Comparison of ENCODE assay signal across 10 cellular contexts in the genomic region with DNA sequence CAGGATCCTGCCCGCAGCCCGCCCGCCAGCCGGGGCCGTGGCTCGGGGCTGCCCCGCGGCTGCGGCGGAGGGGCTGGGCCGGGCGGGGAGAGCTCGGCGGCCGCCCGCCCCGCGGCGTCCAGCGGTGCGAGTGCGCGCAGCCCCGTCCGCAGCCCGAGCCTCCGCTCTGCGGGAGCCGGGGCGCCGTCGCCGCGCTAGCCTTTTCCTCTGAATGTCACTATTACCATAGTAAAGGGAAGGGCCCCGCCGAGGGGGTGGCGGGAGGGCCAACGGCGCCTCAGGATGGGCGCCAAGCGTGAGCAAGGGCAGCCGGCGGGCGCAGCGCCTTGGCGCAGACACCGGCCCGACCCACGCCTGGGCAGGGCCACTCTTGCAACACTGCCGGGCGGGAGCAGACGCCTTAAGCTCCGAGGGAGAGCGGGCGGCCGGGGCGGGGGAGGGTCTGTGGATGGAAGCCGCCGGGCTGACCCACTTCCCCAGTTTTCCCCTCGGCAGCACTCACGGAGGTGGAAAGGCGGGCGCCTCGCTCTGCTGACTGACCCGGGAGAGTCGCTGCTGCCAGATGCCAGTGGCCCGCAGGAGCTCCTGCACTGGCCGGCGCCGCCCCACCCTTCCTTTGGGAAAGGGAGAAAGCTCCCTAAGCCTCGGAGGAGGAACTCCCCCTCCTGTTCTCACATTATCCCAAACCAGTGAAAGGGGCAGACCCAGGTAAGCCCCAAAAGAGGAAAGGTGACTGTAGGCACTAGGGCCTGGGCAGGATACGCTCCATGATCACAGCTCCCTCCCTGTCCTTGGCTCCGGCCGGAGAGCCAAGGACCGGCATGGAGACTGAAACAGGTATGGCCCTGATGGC.
DNase-seq lines count a peak whose midpoint lies in the region; ATAC-seq and TF ChIP-seq lines count a peak whose summit lies in the region.
"Had no signal": no experiment of that assay in that cellular context is flagged by ENCODE, and none has a peak within 500 bp of the region (broad histone marks: within the 10 kb centered on the region; RNA-seq: fewer than 3 reads in every experiment).

No MANE protein-coding gene starts in this region.

- ATAC-seq in activated T-cell treated with anti-CD3 and anti-CD28 coated beads, Interleukin-2, amount 50 U/mL, for 72 hours (replicated peaks in 1 of 2): peak; percentile 54 to 69
- peak; percentile 87 for ATAC-seq in omental fat pad (ENCODE audit: low FRiP score)

- no peaks in the 10 kb centered on the region for H3K9me3 ChIP-seq in OCI-LY7 (ENCODE audit: low read length)

- peaks cover 7% of the 10 kb centered on the region for H3K4me1 Mint-ChIP-seq in activated T-cell treated with anti-CD3 and anti-CD28 coated beads, Interleukin-2, amount 50 U/mL, for 72 hours (ENCODE audit: low read depth)
- H3K4me1 Mint-ChIP-seq in glutamatergic neuron (ENCODE audit: low read depth, unreplicated experiment): peaks cover 8% of the 10 kb centered on the region

- DNase-seq in DMS 273 (lab: John Stamatoyannopoulos, UW; ENCODE audit: unreplicated experiment) (peak; percentile 81), DMS 273 treated with DMSO at 0.1 percent for 48 hours (lab: John Stamatoyannopoulos, UW) (no peak), NCI-H1417 treated with DMSO at 0.1 percent for 48 hours (lab: John Stamatoyannopoulos, UW) (peak; percentile 36), glutamatergic neuron (peak; percentile 78), omental fat pad (ENCODE audit: low spot score) (peak; percentile 31), OCI-LY7 (ENCODE audit: low spot score) (no peak), cortex of kidney (lab: John Stamatoyannopoulos, UW) (no peak)
- DNase-seq in activated T-cell treated with anti-CD3 and anti-CD28 coated beads, Interleukin-2, amount 50 U/mL, for 72 hours: peak; percentile 14 to 29

- H3K4me3 Mint-ChIP-seq in activated T-cell treated with anti-CD3 and anti-CD28 coated beads, Interleukin-2, amount 50 U/mL, for 72 hours: peak overlapping the region; percentile 47 to 56
- peak overlapping the region; percentile 65 for H3K4me3 Mint-ChIP-seq in glutamatergic neuron (ENCODE audit: unreplicated experiment)
- H3K4me3 Mint-ChIP-seq: T-helper 1 cell treated with Interleukin-12 subunit alpha and Interleukin-12 subunit beta and Interleukin-4 antibody, amounts not matched to agents 30 μg/mL and 1 μg/mL, for 36 hours had no signal

- no peak overlapping the region for H2AFZ ChIP-seq in OCI-LY7 (ENCODE audit: low read length)

- H3K4me1 ChIP-seq in OCI-LY7 (ENCODE audit: insufficient read depth, low read length, poor library complexity, severe bottlenecking): no peaks in the 10 kb centered on the region

- no peaks in the 10 kb centered on the region for H4K20me1 ChIP-seq in OCI-LY7 (ENCODE audit: insufficient read depth, low read length)

- TF ChIP-seq CTCF in glutamatergic neuron (IDR thresholded peaks at IDR 0.05; ENCODE audit: partially characterized antibody, unreplicated experiment) (no peak), omental fat pad (IDR thresholded peaks at IDR 0.05) (no peak), OCI-LY7 (conservative IDR thresholded peaks at IDR 0.05; ENCODE audit: low read length) (no peak)

- BruUV-seq in OCI-LY7 (replicated peaks; lab: Mats Ljungman, UMichigan): no TSS peak

- CTCF ChIA-PET in OCI-LY7 (lab: Charles Lee; ENCODE audit: unreplicated experiment): no interaction called here

- no peak overlapping the region for H3K27ac ChIP-seq in OCI-LY7 (ENCODE audit: low read depth, low read length, poor library complexity, severe bottlenecking)
- H3K27ac ChIP-seq: 22Rv1 had no signal

- H3K36me3 ChIP-seq in OCI-LY7 (ENCODE audit: insufficient read depth, low read length): no peaks in the 10 kb centered on the region

- H3K27ac Mint-ChIP-seq in activated T-cell treated with anti-CD3 and anti-CD28 coated beads, Interleukin-2, amount 50 U/mL, for 72 hours: no peak overlapping the region
- no peak overlapping the region for H3K27ac Mint-ChIP-seq in glutamatergic neuron (ENCODE audit: unreplicated experiment)
- H3K27ac Mint-ChIP-seq: T-helper 1 cell treated with Interleukin-12 subunit alpha and Interleukin-12 subunit beta and Interleukin-4 antibody, amounts not matched to agents 30 μg/mL and 1 μg/mL, for 36 hours had no signal

- no peak overlapping the region for H3K4me3 ChIP-seq in OCI-LY7 (ENCODE audit: low read depth, low read length, poor library complexity, severe bottlenecking)

- no peaks in the 10 kb centered on the region for H3K9me3 Mint-ChIP-seq in activated T-cell treated with anti-CD3 and anti-CD28 coated beads, Interleukin-2, amount 50 U/mL, for 72 hours
- H3K9me3 Mint-ChIP-seq in glutamatergic neuron (ENCODE audit: unreplicated experiment): peaks cover 8% of the 10 kb centered on the region
- H3K9me3 Mint-ChIP-seq: T-helper 1 cell treated with Interleukin-12 subunit alpha and Interleukin-12 subunit beta and Interleukin-4 antibody, amounts not matched to agents 30 μg/mL and 1 μg/mL, for 36 hours had no signal

- no peaks in the 10 kb centered on the region for H3K79me2 ChIP-seq in OCI-LY7 (ENCODE audit: insufficient read depth, low read depth, low read length)

- POLR2A ChIA-PET in OCI-LY7 (lab: Charles Lee): no interaction called here

- intact Hi-C loops in OCI-LY7 (cut with micrococcal nuclease; ENCODE audit: unreplicated experiment): no loop called here

- peaks cover 60% of the 10 kb centered on the region for H3K27me3 Mint-ChIP-seq in activated T-cell treated with anti-CD3 and anti-CD28 coated beads, Interleukin-2, amount 50 U/mL, for 72 hours (ENCODE audit: low read depth)
- H3K27me3 Mint-ChIP-seq in glutamatergic neuron (ENCODE audit: unreplicated experiment): peaks cover 3% of the 10 kb centered on the region

- H3K4me2 ChIP-seq in OCI-LY7 (ENCODE audit: low read length): no peak overlapping the region

- no peaks in the 10 kb centered on the region for H3K9me2 ChIP-seq in OCI-LY7 (ENCODE audit: insufficient read depth, low read length)

- H3K36me3 Mint-ChIP-seq in activated T-cell treated with anti-CD3 and anti-CD28 coated beads, Interleukin-2, amount 50 U/mL, for 72 hours (ENCODE audit: insufficient read depth in 2 of 2): no peaks in the 10 kb centered on the region
- H3K36me3 Mint-ChIP-seq in glutamatergic neuron (ENCODE audit: unreplicated experiment): no peaks in the 10 kb centered on the region

Comparison
In these comparisons a context has a peak if more than half of its experiments do, and no peak if none do; other contexts are left out.
1. DNase-seq: peak in DMS 273 (single experiment), NCI-H1417 treated with DMSO at 0.1 percent for 48 hours (single experiment), activated T-cell treated with anti-CD3 and anti-CD28 coated beads, Interleukin-2, amount 50 U/mL, for 72 hours (2 of 2), glutamatergic neuron (single experiment) and omental fat pad (single experiment); none in DMS 273 treated with DMSO at 0.1 percent for 48 hours (single experiment), OCI-LY7 (single experiment) and cortex of kidney (single experiment).